Comparison of ENCODE assay signal across 8 cellular contexts in the genomic region with DNA sequence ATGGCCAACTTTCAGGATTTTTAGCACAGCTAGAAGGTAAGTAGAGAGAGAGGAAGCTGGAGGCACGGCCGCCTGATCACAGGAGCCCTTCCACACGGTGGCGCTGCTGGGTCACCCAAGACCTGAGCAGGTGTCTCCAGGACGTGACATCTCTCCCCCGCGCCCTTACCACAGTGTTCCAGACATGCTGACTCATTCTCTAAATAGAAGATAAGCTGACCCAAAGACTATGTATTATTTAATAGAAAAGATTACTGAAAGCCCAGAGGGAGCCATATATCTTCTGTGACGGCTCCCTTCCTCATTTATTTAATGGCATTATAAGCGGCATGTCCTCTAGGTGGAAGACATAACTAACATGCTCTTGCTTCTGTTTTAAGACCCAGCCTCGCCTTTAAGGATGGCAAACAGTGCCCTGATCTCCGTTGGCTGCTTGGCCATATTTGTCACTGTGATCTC. TPM values are rescaled to one million over a fixed set of nuclear protein-coding genes. Genes with fewer than 3 reads are reported as not detected.
DNase-seq lines count a peak whose midpoint lies in the region; ATAC-seq and TF ChIP-seq lines count a peak whose summit lies in the region.

No MANE protein-coding gene starts in this region.

- DNase-seq in NAMALWA (ENCODE audit: low spot score) (peak; percentile 98), SJSA1 (ENCODE audit: low read depth in 1 of 2, low spot score in 2 of 2) (peak; percentile 76 to 92), Right ventricle myocardium superior (peak; percentile 91), psoas muscle (peak; percentile 82 to 92), epidermal melanocyte (ENCODE audit: insufficient read length, low spot score) (no peak)
- peak; percentile 72 to 88 (median 81) for DNase-seq in activated naive CD4-positive, alpha-beta T cell (lab: John Stamatoyannopoulos, UW)

- H3K27me3 ChIP-seq in SJSA1 (replicated peaks) (no peaks in the 10 kb centered on the region), psoas muscle (ENCODE audit: insufficient read depth in 3 of 3, low read length in 2 of 3) (no peaks in the 10 kb centered on the region)

- intact Hi-C loops in Right ventricle myocardium superior (cut with DNase I) (no loop called here), psoas muscle (cut with DNase I) (loop anchor here (2.0 to 10.0 kb wide), 3 partner anchors 190 to 442 kb away; a partner anchor contains a TSS)

- no peaks in the 10 kb centered on the region for H3K9me3 ChIP-seq in SJSA1 (replicated peaks)
- no peaks in the 10 kb centered on the region for H3K9me3 ChIP-seq in psoas muscle

- H3K36me3 ChIP-seq in SJSA1: no peaks in the 10 kb centered on the region
- H3K36me3 ChIP-seq in psoas muscle (ENCODE audit: insufficient read depth in 1 of 2, low read depth in 1 of 2): peaks cover 0 to 8% of the 10 kb centered on the region in 2 donors

- H3K4me1 ChIP-seq in SJSA1 (replicated peaks): 0 out of 2 replicates have a peak, but pooled peaks cover 4% of the 10 kb centered on the region
- peaks cover 7% of the 10 kb centered on the region for H3K4me1 ChIP-seq in psoas muscle

- ATAC-seq in HG02610 (IDR thresholded peaks at IDR 0.05; ENCODE audit: unreplicated experiment) (peak; percentile 96), Right ventricle myocardium superior (ENCODE audit: poor library complexity) (peak; percentile 89), psoas muscle (peak; percentile 97 to 99 (median 98))

- WGBS in psoas muscle, 3 donors: 6 to 10% (median 6%) methylated on average over 11 of the region's 11 CpGs

- H3K27ac ChIP-seq in SJSA1: no peak overlapping the region
- peak overlapping the region; percentile 71 for H3K27ac ChIP-seq in psoas muscle

- no peak overlapping the region for H3K4me3 ChIP-seq in SJSA1
- peak overlapping the region; percentile 59 for H3K4me3 ChIP-seq in psoas muscle

- TF ChIP-seq CTCF in GM12872 (IDR thresholded peaks at IDR 0.05; ENCODE audit: insufficient read depth, low read depth, low read length): peak; percentile 92
- TF ChIP-seq CTCF in psoas muscle (IDR thresholded peaks at IDR 0.05): peak; percentile 85

RNA-seq across cellular contexts. Expression of a gene that starts 26.0 kb away (rescaled TPM):
- total RNA-seq in SJSA1 (2014; rRNA removed; shearing (Covaris generic)): 94.0 and 139 TPM in 2 replicates
- total RNA-seq in Right ventricle myocardium superior (112 TPM), psoas muscle (100 to 1,000 TPM in 2 of 4 donors, 10 to 100 TPM in 2; 79.5 to 109 (median 98.3) TPM)
- 100 to 1,000 TPM in 1 of 3 donors, 10 to 100 TPM in 2; 65.2 to 108 (median 75.2) TPM for polyA plus RNA-seq in psoas muscle

RNA-seq across cellular contexts. Expression of a gene that starts 26.6 kb away (rescaled TPM):
- total RNA-seq in SJSA1 (2014; rRNA removed; shearing (Covaris generic)): 0.75 and 1.1 TPM in 2 replicates
- 248 TPM for total RNA-seq in Right ventricle myocardium superior
- total RNA-seq in psoas muscle: 10 to 100 TPM; 11.2 to 24.9 (median 17.6) TPM
- 10 to 100 TPM in 1 of 3 donors, 1 to 10 TPM in 2; 4.3 to 10.7 (median 7.6) TPM for polyA plus RNA-seq in psoas muscle
